ENCODE assay signal across 1 cellular context in genomic region chr17:7174603-7175362, GRCh38.
TF ChIP-seq lines count a peak whose summit lies in the region.

No MANE protein-coding gene starts in this region.

TF ChIP-seq in HepG2, 621 proteins besides CTCF, POLR2A, EP300 and RAD21:
- no peak for TF ChIP-seq NCOR1 (IDR thresholded peaks at IDR 0.05; ENCODE audit: borderline replicate concordance, low read length)
- TF ChIP-seq ZNF646 (CRISPR knock-in tag; IDR thresholded peaks at IDR 0.05), result peak; percentile 99
- TF ChIP-seq CREM (IDR thresholded peaks at IDR 0.05), result no peak
- no peak for TF ChIP-seq CREM (CRISPR knock-in tag; IDR thresholded peaks at IDR 0.05)
- TF ChIP-seq MEF2D (CRISPR knock-in tag; IDR thresholded peaks at IDR 0.05), result 0 out of 2 replicates have a peak, but pooled peaks have one; percentile 24
- TF ChIP-seq ADNP (CRISPR knock-in tag; IDR thresholded peaks at IDR 0.05), result 0 out of 2 replicates have a peak, but pooled peaks have one; percentile 1
- TF ChIP-seq MZF1 (CRISPR knock-in tag; IDR thresholded peaks at IDR 0.05; ENCODE audit: borderline replicate concordance), result peak; percentile 68; the same call in 1 of the 2 replicates
- TF ChIP-seq TARDBP (CRISPR knock-in tag; IDR thresholded peaks at IDR 0.05), result 0 out of 2 replicates have a peak, but pooled peaks have one; percentile 59
- no peak for TF ChIP-seq SMC3 (IDR thresholded peaks at IDR 0.05; ENCODE audit: low read length)
- TF ChIP-seq ZMYM2 (CRISPR knock-in tag; IDR thresholded peaks at IDR 0.05), result 0 out of 2 replicates have a peak, but pooled peaks have one; percentile 33
- TF ChIP-seq ZNF207 (IDR thresholded peaks at IDR 0.05; ENCODE audit: borderline replicate concordance), result 0 out of 2 replicates have a peak, but pooled peaks have one; percentile 52
- 0 out of 2 replicates have a peak, but pooled peaks have one; percentile 4 for TF ChIP-seq FOXA1 (IDR thresholded peaks at IDR 0.05)
- no peak for TF ChIP-seq FOXA1 (CRISPR knock-in tag; IDR thresholded peaks at IDR 0.05)
- no peak for TF ChIP-seq NONO (IDR thresholded peaks at IDR 0.05)
- TF ChIP-seq NONO (CRISPR knock-in tag; conservative IDR thresholded peaks at IDR 0.05), result peak; percentile 14; the same call in 1 of the 2 replicates
- TF ChIP-seq TFDP2 (CRISPR knock-in tag; IDR thresholded peaks at IDR 0.05), result no peak
- TF ChIP-seq LCORL (IDR thresholded peaks at IDR 0.05), result 0 out of 2 replicates have a peak, but pooled peaks have one; percentile 6
- no peak for TF ChIP-seq LCORL (CRISPR knock-in tag; IDR thresholded peaks at IDR 0.05)
- TF ChIP-seq HNRNPL (IDR thresholded peaks at IDR 0.05; ENCODE audit: low read depth, low read length), result 0 out of 2 replicates have a peak, but pooled peaks have one; percentile 40
- TF ChIP-seq FOXP1 (IDR thresholded peaks at IDR 0.05), result 0 out of 2 replicates have a peak, but pooled peaks have one; percentile 3
- TF ChIP-seq FOXP1 (CRISPR knock-in tag; IDR thresholded peaks at IDR 0.05), result no peak
- TF ChIP-seq MBD4 (IDR thresholded peaks at IDR 0.05; ENCODE audit: borderline replicate concordance, low read length), result no peak
- TF ChIP-seq CHD4 (IDR thresholded peaks at IDR 0.05; ENCODE audit: borderline replicate concordance, low read length), result peak; percentile 66; the same call in 1 of the 2 replicates
TF ChIP-seq in HepG2: peak in this region for 13.
